Comparison of ENCODE assay signal across 22 cellular contexts in genomic region chr1:211349730-211350129, GRCh38. TPM values are rescaled to one million over a fixed set of nuclear protein-coding genes. Genes with fewer than 3 reads are reported as not detected.
DNase-seq lines count a peak whose midpoint lies in the region; ATAC-seq and TF ChIP-seq lines count a peak whose summit lies in the region.
"Had no signal": no experiment of that assay in that cellular context is flagged by ENCODE, and none has a peak within 500 bp of the region (broad histone marks: within the 10 kb centered on the region; RNA-seq: fewer than 3 reads in every experiment).

No MANE protein-coding gene starts in this region.

- ATAC-seq in natural killer cell: no peak
- ATAC-seq in natural killer cell treated with Interleukin-12 subunit alpha and Interleukin-12 subunit beta and Interleukin-15 and Interleukin-18, amount 100 ng/mL, for 72 hours: no peak
- ATAC-seq in PC-3: no peak
- peak; percentile 23 for ATAC-seq in foreskin keratinocyte
- ATAC-seq: activated CD4-positive, CD25-positive, alpha-beta regulatory T cell treated with anti-CD3 and anti-CD28 coated beads, Interleukin-2, amount 50 U/mL, for 24 hours had no signal

- H3K4me3 ChIP-seq in PC-3 (ENCODE audit: low read length) (no peak overlapping the region), Karpas-422 (ENCODE audit: low read length) (no peak overlapping the region)
- H3K4me3 ChIP-seq: GM23248, prostate gland had no signal

- H3K27ac ChIP-seq in PC-3 (ENCODE audit: low read length): no peak overlapping the region
- no peak overlapping the region for H3K27ac ChIP-seq in foreskin keratinocyte
- H3K27ac ChIP-seq in Karpas-422 (ENCODE audit: low read length): no peak overlapping the region
- H3K27ac ChIP-seq: C4-2B, GM23248, prostate gland had no signal

- no peaks in the 10 kb centered on the region for H3K79me2 ChIP-seq in PC-3 (ENCODE audit: low read length)
- H3K79me2 ChIP-seq in Karpas-422 (ENCODE audit: low read length): peaks cover 28% of the 10 kb centered on the region

- H3K4me2 ChIP-seq in PC-3 (ENCODE audit: low read length) (no peak overlapping the region), Karpas-422 (ENCODE audit: low read depth, low read length, poor library complexity, severe bottlenecking) (no peak overlapping the region)

- no peaks in the 10 kb centered on the region for H3K4me1 ChIP-seq in PC-3 (ENCODE audit: insufficient read depth, low read length)
- H3K4me1 ChIP-seq in foreskin keratinocyte: no peaks in the 10 kb centered on the region
- H3K4me1 ChIP-seq in Karpas-422 (ENCODE audit: low read length): peaks cover 10% of the 10 kb centered on the region
- H3K4me1 ChIP-seq: prostate gland had no signal

- CTCF ChIA-PET in PC-3 (lab: Charles Lee): no interaction called here

- H4K20me1 ChIP-seq in PC-3 (ENCODE audit: low read length): no peaks in the 10 kb centered on the region
- H4K20me1 ChIP-seq in Karpas-422 (ENCODE audit: insufficient read depth, low read depth, low read length): no peaks in the 10 kb centered on the region

- H2AFZ ChIP-seq in PC-3 (ENCODE audit: low read length): no peak overlapping the region
- H2AFZ ChIP-seq in Karpas-422 (ENCODE audit: low read length): no peak overlapping the region
- H2AFZ ChIP-seq: GM23248 had no signal

- no peaks in the 10 kb centered on the region for H3K36me3 ChIP-seq in PC-3 (ENCODE audit: low read depth, low read length)
- no peaks in the 10 kb centered on the region for H3K36me3 ChIP-seq in Karpas-422 (ENCODE audit: insufficient read depth, low read length)
- H3K36me3 ChIP-seq: prostate gland had no signal

- BruUV-seq in PC-3 (replicated peaks; lab: Mats Ljungman, UMichigan): no TSS peak

- H3K9me3 ChIP-seq in PC-3 (ENCODE audit: low read length) (no peaks in the 10 kb centered on the region), Karpas-422 (ENCODE audit: low read length) (no peaks in the 10 kb centered on the region)
- H3K9me3 ChIP-seq: prostate gland had no signal

- H3K27me3 Mint-ChIP-seq in natural killer cell (ENCODE audit: low read depth in 2 of 2): no peaks in the 10 kb centered on the region
- H3K27me3 Mint-ChIP-seq in natural killer cell treated with Interleukin-12 subunit alpha and Interleukin-12 subunit beta and Interleukin-15 and Interleukin-18, amount 100 ng/mL, for 72 hours: no peaks in the 10 kb centered on the region
- H3K27me3 Mint-ChIP-seq: brain had no signal

- DNase-seq in natural killer cell: no peak
- DNase-seq in natural killer cell treated with Interleukin-12 subunit alpha and Interleukin-12 subunit beta and Interleukin-15 and Interleukin-18, amount 100 ng/mL, for 72 hours (ENCODE audit: low spot score): no peak
- peak; percentile 28 for DNase-seq in PC-3
- DNase-seq in foreskin keratinocyte: no peak
- no peak for DNase-seq in erythroblast (lab: John Stamatoyannopoulos, UW)
- DNase-seq in dedifferentiated amniotic fluid mesenchymal stem cell (ENCODE audit: extremely low spot score): no peak
- no peak for DNase-seq in Karpas-422
- DNase-seq: activated CD8-positive, alpha-beta memory T cell treated with anti-CD3 and anti-CD28 coated beads for 24 hours; foreskin melanocyte; GM23248; HFFc6; mesenchymal stem cell; NCI-H2171 treated with DMSO at 0.1 percent for 48 hours; NCI-H526 treated with DMSO at 0.1 percent for 48 hours; nucleus accumbens; SIG-M5; stimulated activated CD4-positive, alpha-beta T cell treated with anti-CD3 and anti-CD28 coated beads, Interleukin-4, amount 100 ng/mL, for 4 hours; stimulated activated naive CD4-positive, alpha-beta T cell had no signal

- no peaks in the 10 kb centered on the region for H3F3A ChIP-seq in PC-3 (ENCODE audit: low read length, unreplicated experiment)

- H3K9me2 ChIP-seq in PC-3 (replicated peaks; ENCODE audit: low read length) (no peaks in the 10 kb centered on the region), Karpas-422 (replicated peaks; ENCODE audit: insufficient read depth, low read length) (no peaks in the 10 kb centered on the region)

- H3K9ac ChIP-seq in PC-3 (ENCODE audit: low read length) (no peak overlapping the region), Karpas-422 (ENCODE audit: low read length) (no peak overlapping the region)
- H3K9ac ChIP-seq: GM23248 had no signal

- H3K4me1 Mint-ChIP-seq in natural killer cell: peaks cover 51 to 81% of the 10 kb centered on the region in 2 donors
- peaks cover 49 to 50% of the 10 kb centered on the region in 2 donors for H3K4me1 Mint-ChIP-seq in natural killer cell treated with Interleukin-12 subunit alpha and Interleukin-12 subunit beta and Interleukin-15 and Interleukin-18, amount 100 ng/mL, for 72 hours (ENCODE audit: low read depth in 2 of 2)

- peak overlapping the region; percentile 26 to 40 for H3K27ac Mint-ChIP-seq in natural killer cell
- H3K27ac Mint-ChIP-seq in natural killer cell treated with Interleukin-12 subunit alpha and Interleukin-12 subunit beta and Interleukin-15 and Interleukin-18, amount 100 ng/mL, for 72 hours: peak overlapping the region in 1 of 2 donors; percentile 69
- H3K27ac Mint-ChIP-seq: brain, HFFc6 had no signal

- H3K4me3 Mint-ChIP-seq in natural killer cell: no peak overlapping the region
- no peak overlapping the region for H3K4me3 Mint-ChIP-seq in natural killer cell treated with Interleukin-12 subunit alpha and Interleukin-12 subunit beta and Interleukin-15 and Interleukin-18, amount 100 ng/mL, for 72 hours
- H3K4me3 Mint-ChIP-seq: brain, HFFc6 had no signal

- no peaks in the 10 kb centered on the region for H3K9me3 Mint-ChIP-seq in natural killer cell
- H3K9me3 Mint-ChIP-seq in natural killer cell treated with Interleukin-12 subunit alpha and Interleukin-12 subunit beta and Interleukin-15 and Interleukin-18, amount 100 ng/mL, for 72 hours: peaks cover 7% of the 10 kb centered on the region

- no peaks in the 10 kb centered on the region for H3K36me3 Mint-ChIP-seq in natural killer cell
- peaks cover 14% of the 10 kb centered on the region for H3K36me3 Mint-ChIP-seq in natural killer cell treated with Interleukin-12 subunit alpha and Interleukin-12 subunit beta and Interleukin-15 and Interleukin-18, amount 100 ng/mL, for 72 hours

- no peaks in the 10 kb centered on the region for H3K27me3 ChIP-seq in PC-3 (ENCODE audit: low read length)
- no peaks in the 10 kb centered on the region for H3K27me3 ChIP-seq in foreskin keratinocyte
- H3K27me3 ChIP-seq in Karpas-422 (ENCODE audit: low read length): no peaks in the 10 kb centered on the region

- TF ChIP-seq POLR2A in erythroblast (IDR thresholded peaks at IDR 0.05; ENCODE audit: low read length): no peak

- POLR2A ChIA-PET in PC-3 (lab: Charles Lee; ENCODE audit: unreplicated experiment): no interaction called here

- intact Hi-C loops in natural killer cell (cut with micrococcal nuclease): no loop called here
- intact Hi-C loops in PC-3 (cut with micrococcal nuclease): no loop called here

- TF ChIP-seq CTCF in natural killer cell (IDR thresholded peaks at IDR 0.05) (no peak), PC-3 (conservative IDR thresholded peaks at IDR 0.05; ENCODE audit: low read depth, low read length) (no peak), foreskin keratinocyte (conservative IDR thresholded peaks at IDR 0.05) (no peak)

RNA-seq across cellular contexts. Expression of gene TRAF5, which starts 23.1 kb away (rescaled TPM):
- total RNA-seq in natural killer cell (10 to 100 TPM; 52.3 to 74.4 (median 55.6) TPM), PC-3 (2014; rRNA removed) (5.1 and 12.2 TPM in 2 replicates), foreskin keratinocyte (3.4 TPM in 2 replicates)
- 10 to 100 TPM; 27.8 to 46.7 TPM for total RNA-seq in natural killer cell treated with Interleukin-12 subunit alpha and Interleukin-12 subunit beta and Interleukin-15 and Interleukin-18, amount 100 ng/mL, for 72 hours
- 1.3 and 1.4 TPM in 2 replicates for polyA plus RNA-seq in foreskin keratinocyte
- 19.7 and 39.7 TPM in 2 replicates for total RNA-seq in Karpas-422 (2014; rRNA removed; shearing (Covaris generic); ENCODE audit: low replicate concordance)
